In genomic region chrX:41720125-41720780, GRCh38 we compare ENCODE assay signal across 1 cellular context.
TF ChIP-seq lines count a peak whose summit lies in the region.

No MANE protein-coding gene starts in this region.

TF ChIP-seq in K562, 482 proteins besides CTCF, POLR2A, EP300 and RAD21:
- TF ChIP-seq CBFA2T3 (IDR thresholded peaks at IDR 0.05) = 0 out of 2 replicates have a peak, but pooled peaks have one; percentile 9
- no peak for TF ChIP-seq SMC3 (conservative IDR thresholded peaks at IDR 0.05; ENCODE audit: insufficient read depth, low read depth, low read length)
- no peak for TF ChIP-seq CBX1 (IDR thresholded peaks at IDR 0.05; ENCODE audit: low read depth)
- TF ChIP-seq USF2 (CRISPR knock-in tag; IDR thresholded peaks at IDR 0.05) = no peak
